19 cellular contexts compared by ENCODE assay signal in genomic region chr4:147599206-147599605, GRCh38.
"Had no signal": no experiment of that assay in that cellular context is flagged by ENCODE, and none has a peak within 500 bp of the region (broad histone marks: within the 10 kb centered on the region; RNA-seq: fewer than 3 reads in every experiment).

No MANE protein-coding gene starts in this region.

- H3K27me3 ChIP-seq: dorsolateral prefrontal cortex, heart left ventricle, ovary, tibial artery, upper lobe of right lung, vagina had no signal

- H3K9me3 Mint-ChIP-seq: natural killer cell, neural crest cell had no signal

- H3K4me3 Mint-ChIP-seq: natural killer cell, neural crest cell had no signal

- H3K36me3 Mint-ChIP-seq: natural killer cell had no signal

- H3K9me3 ChIP-seq: heart left ventricle, mucosa of descending colon, ovary, tibial artery, upper lobe of right lung, vagina had no signal

- H3K4me1 Mint-ChIP-seq: natural killer cell, neural crest cell had no signal

- H3K4me1 ChIP-seq: heart left ventricle, upper lobe of right lung, vagina had no signal

- H3K27me3 Mint-ChIP-seq: progenitor cell of endocrine pancreas had no signal

- H3K36me3 ChIP-seq: heart left ventricle, ovary, tibial artery, upper lobe of right lung, vagina had no signal

- H3K27ac Mint-ChIP-seq: natural killer cell, progenitor cell of endocrine pancreas had no signal

- DNase-seq: cortex of kidney; dorsolateral prefrontal cortex; effector CD8-positive, alpha-beta T cell; heart left ventricle; hippocampal formation; islet precursor cell; mucosa of descending colon; natural killer cell; ovary; right cardiac atrium; stimulated activated CD4-positive, alpha-beta T cell treated with anti-CD3 and anti-CD28 coated beads, Interleukin-2, amount 100 ng/mL, for 48 hours; stimulated activated naive CD4-positive, alpha-beta T cell treated with Interleukin-2 at 50 U/mL for 16 hours; tibial artery; upper lobe of right lung had no signal

- ATAC-seq: heart left ventricle, left lobe of liver, mucosa of descending colon, natural killer cell, right cardiac atrium, upper lobe of right lung had no signal

- H3K27ac ChIP-seq: dorsolateral prefrontal cortex, heart left ventricle, ovary, tibial artery, upper lobe of right lung, vagina had no signal

- H3K4me3 ChIP-seq: dorsolateral prefrontal cortex, heart left ventricle, mucosa of descending colon, ovary, smooth muscle cell, tibial artery, upper lobe of right lung, vagina had no signal
